8 cellular contexts compared by ENCODE assay signal in the genomic region with DNA sequence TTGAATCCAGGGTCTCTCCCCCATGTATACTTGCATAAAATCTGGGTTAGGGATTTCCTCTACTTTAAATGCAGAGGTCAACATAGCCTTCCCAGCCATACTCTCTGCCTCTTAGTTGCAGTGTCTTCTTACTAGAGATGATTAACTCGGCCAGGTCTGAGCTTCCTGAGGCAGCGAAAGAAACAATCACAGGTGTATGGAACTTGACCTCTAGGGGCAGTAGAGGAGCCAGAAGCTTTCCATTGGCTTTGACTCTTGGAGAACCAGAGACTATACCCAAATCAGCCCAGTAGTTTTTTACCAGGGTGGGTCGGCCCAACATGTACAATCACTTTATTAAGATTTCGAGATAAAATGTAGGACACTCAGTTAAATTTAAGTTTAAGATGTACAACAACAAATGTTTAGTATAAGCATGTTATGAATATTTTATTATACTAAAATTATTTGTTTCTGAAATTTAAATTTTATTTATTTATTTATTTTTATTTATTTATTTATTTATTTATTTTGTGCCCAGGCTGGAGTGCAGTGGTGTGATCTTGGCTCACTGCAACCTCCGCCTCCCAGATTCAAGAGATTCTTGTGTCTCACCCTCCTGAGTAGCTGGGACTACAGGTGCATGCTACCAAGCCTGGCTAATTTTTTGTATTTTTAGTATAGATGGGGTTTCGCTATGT. TPM values are rescaled to one million over a fixed set of nuclear protein-coding genes. Genes with fewer than 3 reads are reported as not detected.
DNase-seq lines count a peak whose midpoint lies in the region; ATAC-seq, FAIRE-seq and TF ChIP-seq lines count a peak whose summit lies in the region.

No MANE protein-coding gene starts in this region.

- no peak overlapping the region for H3K4me3 Mint-ChIP-seq in activated CD4-positive, alpha-beta T cell treated with anti-CD3 and anti-CD28 coated beads for 36 hours

- no peaks in the 10 kb centered on the region for H3K4me1 Mint-ChIP-seq in activated CD4-positive, alpha-beta T cell treated with anti-CD3 and anti-CD28 coated beads for 36 hours

- no peak overlapping the region for H3K4me3 ChIP-seq in PC-9
- no peak overlapping the region for H3K4me3 ChIP-seq in lower leg skin (ENCODE audit: low read depth, poor library complexity, severe bottlenecking)

- H3F3A ChIP-seq in PC-9 (ENCODE audit: insufficient read depth, low read depth), result no peaks in the 10 kb centered on the region

- intact Hi-C loops in activated CD4-positive, alpha-beta T cell treated with anti-CD3 and anti-CD28 coated beads for 36 hours (cut with DNase I, micrococcal nuclease), result no loop called here
- intact Hi-C loops in PC-9 (cut with micrococcal nuclease; ENCODE audit: unreplicated experiment), result no loop called here
- intact Hi-C loops in lower leg skin (cut with DNase I; ENCODE audit: low total_unique reads), result no loop called here

- H3K36me3 Mint-ChIP-seq in activated CD4-positive, alpha-beta T cell treated with anti-CD3 and anti-CD28 coated beads for 36 hours (ENCODE audit: low read depth), result no peaks in the 10 kb centered on the region

- WGBS in lower leg skin, 2 donors, result 80% methylated on average over 6 of the region's 6 CpGs

- H2AFZ ChIP-seq in PC-9, result no peak overlapping the region

- H3K36me3 ChIP-seq in PC-9 (ENCODE audit: low read depth), result no peaks in the 10 kb centered on the region

- DNase-seq in activated CD4-positive, alpha-beta T cell treated with anti-CD3 and anti-CD28 coated beads for 36 hours, result peak; percentile 17
- DNase-seq in activated CD4-positive, alpha-beta T cell treated with anti-CD3 and anti-CD28 coated beads, Interleukin-2, amount 50 U/mL, for 1 hour, result no peak
- DNase-seq in H4 (ENCODE audit: low spot score) (peak; percentile 6), PC-9 (no peak), kidney tubule cell (ENCODE audit: low spot score) (peak; percentile 71), mesenteric fat pad (ENCODE audit: low spot score) (no peak), lower leg skin (ENCODE audit: low spot score in 2 of 2) (no peak), frontal cortex (ENCODE audit: low spot score in 2 of 2) (no peak)

- H3K27ac ChIP-seq in PC-9, result no peak overlapping the region

- CTCF ChIA-PET in activated CD4-positive, alpha-beta T cell treated with anti-CD3 and anti-CD28 coated beads for 36 hours (lab: Charles Lee), result interaction anchor here (0.9 to 3.6 kb wide), 9 partner anchors 11 to 83 kb away, joined by 3 to 17 read pairs (median 4); no protein-coding TSS in a partner anchor
- CTCF ChIA-PET in PC-9 (lab: Charles Lee), result no interaction called here

- TF ChIP-seq POLR2A in lower leg skin (IDR thresholded peaks at IDR 0.05), result no peak

- no TSS peak for BruUV-seq in PC-9 (replicated peaks; lab: Mats Ljungman, UMichigan)

- H3K4me2 ChIP-seq in PC-9, result no peak overlapping the region

- H3K9me2 ChIP-seq in PC-9 (ENCODE audit: insufficient read depth), result no peaks in the 10 kb centered on the region

- no peaks in the 10 kb centered on the region for H3K4me1 ChIP-seq in PC-9 (replicated peaks; ENCODE audit: insufficient read depth)

- no peaks in the 10 kb centered on the region for H3K9me3 Mint-ChIP-seq in activated CD4-positive, alpha-beta T cell treated with anti-CD3 and anti-CD28 coated beads for 36 hours (ENCODE audit: low read depth)

- peaks cover 33% of the 10 kb centered on the region for H3K27me3 ChIP-seq in PC-9 (ENCODE audit: insufficient read depth, low read depth)

- no peak for FAIRE-seq in frontal cortex (lab: Jason Lieb, UNC)

- no peaks in the 10 kb centered on the region for H4K20me1 ChIP-seq in PC-9 (ENCODE audit: insufficient read depth)

- no peaks in the 10 kb centered on the region for H3K9me3 ChIP-seq in PC-9 (ENCODE audit: insufficient read depth, low read depth)

- POLR2A ChIA-PET in activated CD4-positive, alpha-beta T cell treated with anti-CD3 and anti-CD28 coated beads for 36 hours (lab: Charles Lee), result interaction anchor here (0.6 kb wide), 1 partner anchor 28 kb away, joined by 4 read pairs; no protein-coding TSS in a partner anchor
- POLR2A ChIA-PET in PC-9 (lab: Charles Lee; ENCODE audit: unreplicated experiment), result no interaction called here

- TF ChIP-seq CTCF in PC-9 (conservative IDR thresholded peaks at IDR 0.05) (peak; percentile 49; the same call in 1 of the 2 replicates), lower leg skin (IDR thresholded peaks at IDR 0.05) (no peak)

- H3K79me2 ChIP-seq in PC-9 (ENCODE audit: low read depth), result no peaks in the 10 kb centered on the region

- H3K27ac Mint-ChIP-seq in activated CD4-positive, alpha-beta T cell treated with anti-CD3 and anti-CD28 coated beads for 36 hours, result no peak overlapping the region

- ATAC-seq in activated CD4-positive, alpha-beta T cell treated with anti-CD3 and anti-CD28 coated beads for 36 hours, result no peak

- H3K27me3 Mint-ChIP-seq in activated CD4-positive, alpha-beta T cell treated with anti-CD3 and anti-CD28 coated beads for 36 hours, result peaks cover 18% of the 10 kb centered on the region

RNA-seq across cellular contexts. Expression of a gene that starts 48.0 kb away (rescaled TPM):
- total RNA-seq in activated CD4-positive, alpha-beta T cell treated with anti-CD3 and anti-CD28 coated beads for 36 hours, result not detected
- total RNA-seq in H4 (2014; rRNA removed; shearing (Covaris generic)), result not detected in 2 replicates
- total RNA-seq in PC-9 (2021), result not detected in 2 replicates
- 1.1 TPM for total RNA-seq in mesenteric fat pad
- total RNA-seq in lower leg skin, result under 1 TPM in 1 of 4 donors, not detected in 3; 0.55 TPM
- total RNA-seq in frontal cortex, result not detected

Comparison
In these comparisons a context has a peak if more than half of its experiments do, and no peak if none do; other contexts are left out.
1. DNase-seq: peak in activated CD4-positive, alpha-beta T cell treated with anti-CD3 and anti-CD28 coated beads for 36 hours (single experiment), H4 (single experiment) and kidney tubule cell (single experiment); none in activated CD4-positive, alpha-beta T cell treated with anti-CD3 and anti-CD28 coated beads, Interleukin-2, amount 50 U/mL, for 1 hour (single experiment), PC-9 (0 of 2), mesenteric fat pad (single experiment), lower leg skin (0 of 2) and frontal cortex (0 of 2).